ENCODE assay signal across 10 cellular contexts in the genomic region with DNA sequence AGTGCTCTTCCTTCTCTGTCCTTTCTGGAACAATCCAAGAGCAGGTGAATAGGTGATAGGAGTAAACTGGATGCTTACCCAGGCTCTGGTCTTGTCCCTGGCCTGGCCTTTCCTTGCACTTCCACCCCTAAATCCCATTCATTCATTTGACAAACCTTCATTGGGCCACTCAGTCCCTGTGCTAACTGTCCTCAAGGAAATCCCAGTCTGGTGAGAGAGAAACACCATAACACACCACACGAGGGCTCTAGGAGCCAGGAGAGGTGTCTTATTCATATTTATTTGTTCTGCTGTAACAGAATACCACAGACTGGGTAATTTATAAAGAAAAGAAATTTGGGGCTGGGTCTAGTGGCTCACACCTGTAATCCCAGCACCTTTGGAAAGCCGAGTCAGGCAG. TPM values are rescaled to one million over a fixed set of nuclear protein-coding genes. Genes with fewer than 3 reads are reported as not detected.
DNase-seq lines count a peak whose midpoint lies in the region; ATAC-seq, FAIRE-seq and TF ChIP-seq lines count a peak whose summit lies in the region.
"Had no signal": no experiment of that assay in that cellular context is flagged by ENCODE, and none has a peak within 500 bp of the region (broad histone marks: within the 10 kb centered on the region; RNA-seq: fewer than 3 reads in every experiment).

No MANE protein-coding gene starts in this region.

- DNase-seq in A549 (ENCODE audit: low read depth in 1 of 2, low spot score in 1 of 2): peak; percentile 31 to 38
- peak; percentile 58 for DNase-seq in OCI-LY7 (ENCODE audit: low spot score)
- DNase-seq in fibroblast of the aortic adventitia (ENCODE audit: low read depth): no peak
- no peak for DNase-seq in stimulated activated CD4-positive, alpha-beta T cell treated with anti-CD3 and anti-CD28 coated beads, Interleukin-4, amount 100 ng/mL, for 24 hours
- DNase-seq in omental fat pad (ENCODE audit: low spot score): no peak
- DNase-seq: T1000 had no signal

- TF ChIP-seq CTCF in A549 (IDR thresholded peaks at IDR 0.05) (peak; percentile 22; the same call in 1 of the 3 replicates), GM12872 (IDR thresholded peaks at IDR 0.05; ENCODE audit: insufficient read depth, low read depth, low read length) (peak; percentile 36; the same call in 1 of the 3 replicates), OCI-LY7 (conservative IDR thresholded peaks at IDR 0.05; ENCODE audit: low read length) (peak; percentile 70), fibroblast of the aortic adventitia (IDR thresholded peaks at IDR 0.05; ENCODE audit: insufficient read depth, low read length) (peak; percentile 24), omental fat pad (IDR thresholded peaks at IDR 0.05) (no peak)

- 5% methylated on average over 2 of the region's 2 CpGs for WGBS in A549 (ENCODE audit: missing lambda C conversion rate)

- H3K4me2 ChIP-seq in A549 (no peak overlapping the region), OCI-LY7 (ENCODE audit: low read length) (peak overlapping the region; percentile 34)

- TF ChIP-seq RAD21 in A549 (conservative IDR thresholded peaks at IDR 0.05 in 1 of 2, IDR thresholded peaks at IDR 0.05 in 1 of 2): peak; percentile 23 to 25; a peak in 3 of 5 replicates

- peak in 1 of 2 experiments; percentile 31; a peak in 2 of 6 replicates for ATAC-seq in A549
- no peak for ATAC-seq in HG02798 (IDR thresholded peaks at IDR 0.05; ENCODE audit: poor library complexity, unreplicated experiment)
- ATAC-seq in HG02840 (IDR thresholded peaks at IDR 0.05; ENCODE audit: low FRiP score, unreplicated experiment): no peak
- ATAC-seq in omental fat pad (ENCODE audit: low FRiP score): no peak

- H3K4me1 ChIP-seq in A549 (peaks cover 6% of the 10 kb centered on the region; the same call in 2 of the 3 replicates), OCI-LY7 (ENCODE audit: insufficient read depth, low read length, poor library complexity, severe bottlenecking) (peaks cover 38% of the 10 kb centered on the region)

- POLR2A ChIA-PET in A549 (lab: Yijun Ruan, JAX) (no interaction called here), OCI-LY7 (lab: Charles Lee) (no interaction called here)

- no TSS peak for BruUV-seq in OCI-LY7 (replicated peaks; lab: Mats Ljungman, UMichigan)

- CTCF ChIA-PET in A549 (lab: Yijun Ruan, JAX): interaction anchor here (1.2 to 2.4 kb wide), 3 partner anchors 9 to 222 kb away, joined by 4 to 7 read pairs (median 5); no protein-coding TSS in a partner anchor
- CTCF ChIA-PET in OCI-LY7 (lab: Charles Lee; ENCODE audit: unreplicated experiment): no interaction called here

- H2AFZ ChIP-seq in OCI-LY7 (ENCODE audit: low read length): no peak overlapping the region

- H3K9me3 ChIP-seq in A549 (no peaks in the 10 kb centered on the region), OCI-LY7 (ENCODE audit: low read length) (no peaks in the 10 kb centered on the region)
- H3K9me3 ChIP-seq: HAP-1 had no signal

- no peak overlapping the region for H3K27ac ChIP-seq in A549
- peak overlapping the region; percentile 20 for H3K27ac ChIP-seq in OCI-LY7 (ENCODE audit: low read depth, low read length, poor library complexity, severe bottlenecking)

- H3K36me3 ChIP-seq in OCI-LY7 (ENCODE audit: insufficient read depth, low read length): no peaks in the 10 kb centered on the region
- H3K36me3 ChIP-seq: HAP-1 had no signal

- TF ChIP-seq EP300 in A549 (IDR thresholded peaks at IDR 0.05): no peak

- no peak for TF ChIP-seq POLR2A in A549 (IDR thresholded peaks at IDR 0.05; ENCODE audit: low read length)

- H3K9me2 ChIP-seq in OCI-LY7 (ENCODE audit: insufficient read depth, low read length): no peaks in the 10 kb centered on the region

- no peaks in the 10 kb centered on the region for H3K79me2 ChIP-seq in OCI-LY7 (ENCODE audit: insufficient read depth, low read depth, low read length)

- intact Hi-C loops in OCI-LY7 (cut with micrococcal nuclease; ENCODE audit: unreplicated experiment): no loop called here

- no peaks in the 10 kb centered on the region for H4K20me1 ChIP-seq in OCI-LY7 (ENCODE audit: insufficient read depth, low read length)

- no peak for FAIRE-seq in A549 (lab: Jason Lieb, UNC)

- H3K4me3 ChIP-seq in A549 (no peak overlapping the region), OCI-LY7 (ENCODE audit: low read depth, low read length, poor library complexity, severe bottlenecking) (no peak overlapping the region), fibroblast of the aortic adventitia (ENCODE audit: low read depth, low read length) (no peak overlapping the region)
- H3K4me3 ChIP-seq: HAP-1 had no signal

TF ChIP-seq in A549, 52 proteins besides CTCF, POLR2A, EP300 and RAD21:
- no peak for TF ChIP-seq HOXA7 (CRISPR knock-in tag; IDR thresholded peaks at IDR 0.05)
- TF ChIP-seq SMC3 (IDR thresholded peaks at IDR 0.05): peak; percentile 20; the same call in 1 of the 3 replicates
- TF ChIP-seq KDM1A (IDR thresholded peaks at IDR 0.05; ENCODE audit: low read depth): no peak

RNA-seq across cellular contexts. Expression of a gene that starts 22.8 kb away (rescaled TPM):
- 0.04 and 0.07 TPM in 2 replicates for polyA plus RNA-seq in A549 (2011; rRNA removed)
- 0.03 TPM in 2 replicates for polyA plus RNA-seq in A549 (2012; cell fraction: cytosol; rRNA removed)
- polyA plus RNA-seq in A549 (2012; cell fraction: nucleus; rRNA removed): 0.01 TPM in 1 of 2 replicates, not detected in the other
- polyA plus RNA-seq in A549 (2017; fragmentation: RNase III; extraction: RNeasy Plus Mini Kit Qiagen cat#74134 plus additional on column Dnase treatment): not detected in 3 replicates
- polyA minus RNA-seq in A549 (2011; rRNA and poly(A)+ RNA removed): not detected in 2 replicates
- not detected in 2 replicates for total RNA-seq in OCI-LY7 (2014; rRNA removed; shearing (Covaris generic))
- not detected in 2 replicates for total RNA-seq in OCI-LY7 (2022)
- not detected in 2 replicates for total RNA-seq in fibroblast of the aortic adventitia (ENCODE audit: low replicate concordance)
- total RNA-seq in omental fat pad: 1 to 10 TPM in 3 of 4 donors, under 1 TPM in 1; 0.72 to 6.3 (median 1.2) TPM

RNA-seq across cellular contexts. Expression of a gene that starts 30.0 kb away (rescaled TPM):
- polyA plus RNA-seq in A549 (2011; rRNA removed) (0.05 TPM in 1 of 2 replicates, not detected in the other), A549 (2017; fragmentation: RNase III; extraction: RNeasy Plus Mini Kit Qiagen cat#74134 plus additional on column Dnase treatment) (not detected in 3 replicates)
- polyA plus RNA-seq in A549 (2012; cell fraction: cytosol; rRNA removed): 0.03 TPM in 1 of 2 replicates, not detected in the other
- polyA plus RNA-seq in A549 (2012; cell fraction: nucleus; rRNA removed): 0.01 TPM in 2 replicates
- not detected in 2 replicates for polyA minus RNA-seq in A549 (2011; rRNA and poly(A)+ RNA removed)
- total RNA-seq in OCI-LY7 (2014; rRNA removed; shearing (Covaris generic)): 0.66 TPM in 1 of 2 replicates, not detected in the other
- total RNA-seq in OCI-LY7 (2022) (0.08 and 0.18 TPM in 2 replicates), fibroblast of the aortic adventitia (ENCODE audit: low replicate concordance) (0.49 TPM in 1 of 2 replicates, not detected in the other), omental fat pad (1 to 10 TPM in 2 of 4 donors, not detected in 2; 1.1 to 2.2 TPM)

RNA-seq across cellular contexts. Expression of a gene that starts 36.7 kb away (rescaled TPM):
- polyA plus RNA-seq in A549 (2011; rRNA removed): not detected in 2 replicates
- not detected in 2 replicates for polyA plus RNA-seq in A549 (2012; cell fraction: cytosol; rRNA removed)
- not detected in 2 replicates for polyA plus RNA-seq in A549 (2012; cell fraction: nucleus; rRNA removed)
- polyA plus RNA-seq in A549 (2017; fragmentation: RNase III; extraction: RNeasy Plus Mini Kit Qiagen cat#74134 plus additional on column Dnase treatment): not detected in 3 replicates
- polyA minus RNA-seq in A549 (2011; rRNA and poly(A)+ RNA removed): not detected in 2 replicates
- total RNA-seq in OCI-LY7 (2014; rRNA removed; shearing (Covaris generic)): not detected in 2 replicates
- total RNA-seq in OCI-LY7 (2022): not detected in 2 replicates
- total RNA-seq in fibroblast of the aortic adventitia (ENCODE audit: low replicate concordance): not detected in 2 replicates
- total RNA-seq in omental fat pad: not detected

Comparison
In these comparisons a context has a peak if more than half of its experiments do, and no peak if none do; other contexts are left out.
1. DNase-seq: peak in A549 (2 of 2) and OCI-LY7 (single experiment); none in fibroblast of the aortic adventitia (single experiment), stimulated activated CD4-positive, alpha-beta T cell treated with anti-CD3 and anti-CD28 coated beads, Interleukin-4, amount 100 ng/mL, for 24 hours (single experiment) and omental fat pad (single experiment).
2. CTCF ChIP-seq: peak in A549 (single experiment), GM12872 (single experiment), OCI-LY7 (single experiment) and fibroblast of the aortic adventitia (single experiment); none in omental fat pad (0 of 3).